Comparison of ENCODE assay signal across 2 cellular contexts in the genomic region with DNA sequence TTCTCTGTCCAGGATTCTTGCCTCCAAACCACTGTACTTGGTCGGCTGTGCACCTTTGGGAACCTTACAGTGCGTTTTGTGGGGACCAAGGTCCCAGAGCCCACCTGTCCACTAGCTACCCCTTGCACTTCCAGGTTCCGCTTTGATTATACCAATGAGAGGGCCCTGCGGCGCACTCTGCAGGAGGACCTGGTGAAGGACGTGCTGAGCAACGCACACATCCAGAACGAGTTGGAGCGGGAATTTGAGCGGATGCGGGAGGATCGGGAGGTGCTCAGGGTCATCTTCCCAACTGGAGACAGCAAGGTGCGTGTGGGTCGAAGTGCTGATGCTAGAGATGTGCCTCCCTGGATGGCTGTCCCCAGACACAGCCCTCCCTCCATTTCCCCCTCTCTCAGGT.
TF ChIP-seq lines count a peak whose summit lies in the region.

No MANE protein-coding gene starts in this region.

TF ChIP-seq in SK-N-SH, 30 proteins besides CTCF, POLR2A, EP300 and RAD21:
- TF ChIP-seq, protein P1, sequence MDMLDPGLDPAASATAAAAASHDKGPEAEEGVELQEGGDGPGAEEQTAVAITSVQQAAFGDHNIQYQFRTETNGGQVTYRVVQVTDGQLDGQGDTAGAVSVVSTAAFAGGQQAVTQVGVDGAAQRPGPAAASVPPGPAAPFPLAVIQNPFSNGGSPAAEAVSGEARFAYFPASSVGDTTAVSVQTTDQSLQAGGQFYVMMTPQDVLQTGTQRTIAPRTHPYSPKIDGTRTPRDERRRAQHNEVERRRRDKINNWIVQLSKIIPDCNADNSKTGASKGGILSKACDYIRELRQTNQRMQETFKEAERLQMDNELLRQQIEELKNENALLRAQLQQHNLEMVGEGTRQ (IDR thresholded peaks at IDR 0.05; ENCODE audit: borderline replicate concordance, low read depth, low read length), result no peak
- TF ChIP-seq, protein P2, sequence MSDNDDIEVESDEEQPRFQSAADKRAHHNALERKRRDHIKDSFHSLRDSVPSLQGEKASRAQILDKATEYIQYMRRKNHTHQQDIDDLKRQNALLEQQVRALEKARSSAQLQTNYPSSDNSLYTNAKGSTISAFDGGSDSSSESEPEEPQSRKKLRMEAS (IDR thresholded peaks at IDR 0.05; ENCODE audit: low read depth), result no peak
- TF ChIP-seq TAF1 (IDR thresholded peaks at IDR 0.05; ENCODE audit: borderline replicate concordance, low read depth, low read length) (no peak), FOXM1 (IDR thresholded peaks at IDR 0.05; ENCODE audit: low read depth) (no peak), SIN3A (IDR thresholded peaks at IDR 0.05; ENCODE audit: borderline replicate concordance, low read depth, low read length) (no peak), EZH2phosphoT487 (IDR thresholded peaks at IDR 0.05; ENCODE audit: borderline replicate concordance, low read depth) (no peak), GABPA (IDR thresholded peaks at IDR 0.05; ENCODE audit: low read depth) (no peak), YY1 (IDR thresholded peaks at IDR 0.05; ENCODE audit: low read depth) (no peak), ELF1 (IDR thresholded peaks at IDR 0.05) (no peak), RFX5 (IDR thresholded peaks at IDR 0.05; ENCODE audit: low read length) (no peak), TCF12 (IDR thresholded peaks at IDR 0.05) (no peak), NRF1 (IDR thresholded peaks at IDR 0.05; ENCODE audit: low read depth, low read length) (no peak), SMC3 (IDR thresholded peaks at IDR 0.05; ENCODE audit: low read depth, low read length) (no peak), GATA2 (CRISPR knock-in tag; IDR thresholded peaks at IDR 0.05) (no peak), RXRA (IDR thresholded peaks at IDR 0.05; ENCODE audit: borderline replicate concordance, low read depth) (no peak), CHD2 (IDR thresholded peaks at IDR 0.05; ENCODE audit: low read length, partially characterized antibody) (no peak), TEAD4 (IDR thresholded peaks at IDR 0.05; ENCODE audit: borderline replicate concordance, insufficient read depth) (no peak)
- TF ChIP-seq, protein P3, sequence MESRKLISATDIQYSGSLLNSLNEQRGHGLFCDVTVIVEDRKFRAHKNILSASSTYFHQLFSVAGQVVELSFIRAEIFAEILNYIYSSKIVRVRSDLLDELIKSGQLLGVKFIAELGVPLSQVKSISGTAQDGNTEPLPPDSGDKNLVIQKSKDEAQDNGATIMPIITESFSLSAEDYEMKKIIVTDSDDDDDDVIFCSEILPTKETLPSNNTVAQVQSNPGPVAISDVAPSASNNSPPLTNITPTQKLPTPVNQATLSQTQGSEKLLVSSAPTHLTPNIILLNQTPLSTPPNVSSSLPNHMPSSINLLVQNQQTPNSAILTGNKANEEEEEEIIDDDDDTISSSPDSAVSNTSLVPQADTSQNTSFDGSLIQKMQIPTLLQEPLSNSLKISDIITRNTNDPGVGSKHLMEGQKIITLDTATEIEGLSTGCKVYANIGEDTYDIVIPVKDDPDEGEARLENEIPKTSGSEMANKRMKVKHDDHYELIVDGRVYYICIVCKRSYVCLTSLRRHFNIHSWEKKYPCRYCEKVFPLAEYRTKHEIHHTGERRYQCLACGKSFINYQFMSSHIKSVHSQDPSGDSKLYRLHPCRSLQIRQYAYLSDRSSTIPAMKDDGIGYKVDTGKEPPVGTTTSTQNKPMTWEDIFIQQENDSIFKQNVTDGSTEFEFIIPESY (IDR thresholded peaks at IDR 0.05; ENCODE audit: borderline replicate concordance, low read depth), result no peak
- TF ChIP-seq, protein P4, sequence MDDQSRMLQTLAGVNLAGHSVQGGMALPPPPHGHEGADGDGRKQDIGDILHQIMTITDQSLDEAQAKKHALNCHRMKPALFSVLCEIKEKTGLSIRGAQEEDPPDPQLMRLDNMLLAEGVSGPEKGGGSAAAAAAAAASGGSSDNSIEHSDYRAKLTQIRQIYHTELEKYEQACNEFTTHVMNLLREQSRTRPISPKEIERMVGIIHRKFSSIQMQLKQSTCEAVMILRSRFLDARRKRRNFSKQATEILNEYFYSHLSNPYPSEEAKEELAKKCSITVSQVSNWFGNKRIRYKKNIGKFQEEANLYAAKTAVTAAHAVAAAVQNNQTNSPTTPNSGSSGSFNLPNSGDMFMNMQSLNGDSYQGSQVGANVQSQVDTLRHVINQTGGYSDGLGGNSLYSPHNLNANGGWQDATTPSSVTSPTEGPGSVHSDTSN (IDR thresholded peaks at IDR 0.05), result no peak

TF ChIP-seq in HepG2, 621 proteins besides CTCF, POLR2A, EP300 and RAD21:
- TF ChIP-seq, protein P5, sequence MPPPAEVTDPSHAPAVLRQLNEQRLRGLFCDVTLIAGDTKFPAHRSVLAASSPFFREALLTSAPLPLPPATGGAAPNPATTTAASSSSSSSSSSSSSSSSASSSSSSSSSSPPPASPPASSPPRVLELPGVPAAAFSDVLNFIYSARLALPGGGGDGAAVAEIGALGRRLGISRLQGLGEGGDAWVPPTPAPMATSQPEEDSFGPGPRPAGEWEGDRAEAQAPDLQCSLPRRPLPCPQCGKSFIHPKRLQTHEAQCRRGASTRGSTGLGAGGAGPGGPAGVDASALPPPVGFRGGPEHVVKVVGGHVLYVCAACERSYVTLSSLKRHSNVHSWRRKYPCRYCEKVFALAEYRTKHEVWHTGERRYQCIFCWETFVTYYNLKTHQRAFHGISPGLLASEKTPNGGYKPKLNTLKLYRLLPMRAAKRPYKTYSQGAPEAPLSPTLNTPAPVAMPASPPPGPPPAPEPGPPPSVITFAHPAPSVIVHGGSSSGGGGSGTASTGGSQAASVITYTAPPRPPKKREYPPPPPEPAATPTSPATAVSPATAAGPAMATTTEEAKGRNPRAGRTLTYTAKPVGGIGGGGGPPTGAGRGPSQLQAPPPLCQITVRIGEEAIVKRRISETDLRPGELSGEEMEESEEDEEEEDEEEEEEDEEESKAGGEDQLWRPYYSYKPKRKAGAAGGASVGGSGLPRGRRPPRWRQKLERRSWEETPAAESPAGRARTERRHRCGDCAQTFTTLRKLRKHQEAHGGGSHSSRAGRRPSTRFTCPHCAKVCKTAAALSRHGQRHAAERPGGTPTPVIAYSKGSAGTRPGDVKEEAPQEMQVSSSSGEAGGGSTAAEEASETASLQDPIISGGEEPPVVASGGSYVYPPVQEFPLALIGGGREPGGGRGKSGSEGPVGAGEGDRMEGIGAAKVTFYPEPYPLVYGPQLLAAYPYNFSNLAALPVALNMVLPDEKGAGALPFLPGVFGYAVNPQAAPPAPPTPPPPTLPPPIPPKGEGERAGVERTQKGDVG (CRISPR knock-in tag; IDR thresholded peaks at IDR 0.05; ENCODE audit: borderline replicate concordance), result peak; percentile 54; the same call in 1 of the 2 replicates
- TF ChIP-seq, protein P3 (CRISPR knock-in tag; IDR thresholded peaks at IDR 0.05), result peak; percentile 95
- TF ChIP-seq, protein P6, sequence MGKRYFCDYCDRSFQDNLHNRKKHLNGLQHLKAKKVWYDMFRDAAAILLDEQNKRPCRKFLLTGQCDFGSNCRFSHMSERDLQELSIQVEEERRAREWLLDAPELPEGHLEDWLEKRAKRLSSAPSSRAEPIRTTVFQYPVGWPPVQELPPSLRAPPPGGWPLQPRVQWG (CRISPR knock-in tag; IDR thresholded peaks at IDR 0.05; ENCODE audit: borderline replicate concordance, low read depth), result no peak
- TF ChIP-seq STAG1 (CRISPR knock-in tag; IDR thresholded peaks at IDR 0.05), result peak; percentile 75
- peak; percentile 55 for TF ChIP-seq AGO2 (optimal IDR thresholded peaks at IDR 0.05; ENCODE audit: low read depth, low read length)
- TF ChIP-seq PRPF4 (IDR thresholded peaks at IDR 0.05; ENCODE audit: low read depth, low read length, poor library complexity, severe bottlenecking), result peak; percentile 37
- TF ChIP-seq, protein P7, sequence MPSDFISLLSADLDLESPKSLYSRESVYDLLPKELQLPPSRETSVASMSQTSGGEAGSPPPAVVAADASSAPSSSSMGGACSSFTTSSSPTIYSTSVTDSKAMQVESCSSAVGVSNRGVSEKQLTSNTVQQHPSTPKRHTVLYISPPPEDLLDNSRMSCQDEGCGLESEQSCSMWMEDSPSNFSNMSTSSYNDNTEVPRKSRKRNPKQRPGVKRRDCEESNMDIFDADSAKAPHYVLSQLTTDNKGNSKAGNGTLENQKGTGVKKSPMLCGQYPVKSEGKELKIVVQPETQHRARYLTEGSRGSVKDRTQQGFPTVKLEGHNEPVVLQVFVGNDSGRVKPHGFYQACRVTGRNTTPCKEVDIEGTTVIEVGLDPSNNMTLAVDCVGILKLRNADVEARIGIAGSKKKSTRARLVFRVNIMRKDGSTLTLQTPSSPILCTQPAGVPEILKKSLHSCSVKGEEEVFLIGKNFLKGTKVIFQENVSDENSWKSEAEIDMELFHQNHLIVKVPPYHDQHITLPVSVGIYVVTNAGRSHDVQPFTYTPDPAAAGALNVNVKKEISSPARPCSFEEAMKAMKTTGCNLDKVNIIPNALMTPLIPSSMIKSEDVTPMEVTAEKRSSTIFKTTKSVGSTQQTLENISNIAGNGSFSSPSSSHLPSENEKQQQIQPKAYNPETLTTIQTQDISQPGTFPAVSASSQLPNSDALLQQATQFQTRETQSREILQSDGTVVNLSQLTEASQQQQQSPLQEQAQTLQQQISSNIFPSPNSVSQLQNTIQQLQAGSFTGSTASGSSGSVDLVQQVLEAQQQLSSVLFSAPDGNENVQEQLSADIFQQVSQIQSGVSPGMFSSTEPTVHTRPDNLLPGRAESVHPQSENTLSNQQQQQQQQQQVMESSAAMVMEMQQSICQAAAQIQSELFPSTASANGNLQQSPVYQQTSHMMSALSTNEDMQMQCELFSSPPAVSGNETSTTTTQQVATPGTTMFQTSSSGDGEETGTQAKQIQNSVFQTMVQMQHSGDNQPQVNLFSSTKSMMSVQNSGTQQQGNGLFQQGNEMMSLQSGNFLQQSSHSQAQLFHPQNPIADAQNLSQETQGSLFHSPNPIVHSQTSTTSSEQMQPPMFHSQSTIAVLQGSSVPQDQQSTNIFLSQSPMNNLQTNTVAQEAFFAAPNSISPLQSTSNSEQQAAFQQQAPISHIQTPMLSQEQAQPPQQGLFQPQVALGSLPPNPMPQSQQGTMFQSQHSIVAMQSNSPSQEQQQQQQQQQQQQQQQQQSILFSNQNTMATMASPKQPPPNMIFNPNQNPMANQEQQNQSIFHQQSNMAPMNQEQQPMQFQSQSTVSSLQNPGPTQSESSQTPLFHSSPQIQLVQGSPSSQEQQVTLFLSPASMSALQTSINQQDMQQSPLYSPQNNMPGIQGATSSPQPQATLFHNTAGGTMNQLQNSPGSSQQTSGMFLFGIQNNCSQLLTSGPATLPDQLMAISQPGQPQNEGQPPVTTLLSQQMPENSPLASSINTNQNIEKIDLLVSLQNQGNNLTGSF (CRISPR knock-in tag; IDR thresholded peaks at IDR 0.05), result no peak
- peak; percentile 96 for TF ChIP-seq ZBTB38 (CRISPR knock-in tag; IDR thresholded peaks at IDR 0.05)
- peak; percentile 54 for TF ChIP-seq SMC3 (IDR thresholded peaks at IDR 0.05; ENCODE audit: low read length)
